16 cellular contexts compared by ENCODE assay signal in genomic region chr11:15711311-15711710, GRCh38.
"Had no signal": no experiment of that assay in that cellular context is flagged by ENCODE, and none has a peak within 500 bp of the region (broad histone marks: within the 10 kb centered on the region; RNA-seq: fewer than 3 reads in every experiment).

No MANE protein-coding gene starts in this region.

- H3K27ac Mint-ChIP-seq: activated naive CD4-positive, alpha-beta T cell treated with anti-CD3 and anti-CD28 coated beads, Interleukin-2, amount 50 U/mL, for 24 hours; naive thymus-derived CD4-positive, alpha-beta T cell; progenitor cell of endocrine pancreas; stimulated activated naive B cell treated with anti-CD40 and anti-IgM and Interleukin-4, amounts not matched to agents 10 μg/mL and 1 μg/mL and 100 μg/mL, for 72 hours had no signal

- ATAC-seq: esophagus mucosa; lower lobe of right lung; naive thymus-derived CD4-positive, alpha-beta T cell; stimulated activated naive B cell treated with anti-CD40 and anti-IgM and Interleukin-4, amounts not matched to agents 10 μg/mL and 1 μg/mL and 100 μg/mL, for 72 hours had no signal

- DNase-seq: activated CD4-positive, alpha-beta T cell treated with anti-CD3 and anti-CD28 coated beads, Interleukin-2, amount 50 U/mL, for 1 hour; activated T-cell treated with anti-CD3 and anti-CD28 coated beads for 4 hours; brain microvascular endothelial cell; kidney glomerular epithelial cell; lower lobe of right lung; naive thymus-derived CD4-positive, alpha-beta T cell; occipital lobe; right lobe of liver; spleen; stimulated activated CD4-positive, alpha-beta T cell treated with anti-CD3 and anti-CD28 coated beads, Interleukin-1b, Interleukin-23, amount 100 ng/mL, for 48 hours; stimulated activated naive B cell treated with anti-CD40 and anti-IgM and Interleukin-4, amounts not matched to agents 10 μg/mL and 1 μg/mL and 100 μg/mL, for 72 hours; T-helper 2 cell; transverse colon had no signal

- H3K36me3 ChIP-seq: brain microvascular endothelial cell, lower lobe of right lung, right lobe of liver, spleen, transverse colon had no signal

- H3K4me3 ChIP-seq: lower lobe of right lung, right lobe of liver, spleen, transverse colon had no signal

- H3K36me3 Mint-ChIP-seq: activated naive CD4-positive, alpha-beta T cell treated with anti-CD3 and anti-CD28 coated beads, Interleukin-2, amount 50 U/mL, for 24 hours; naive thymus-derived CD4-positive, alpha-beta T cell; stimulated activated naive B cell treated with anti-CD40 and anti-IgM and Interleukin-4, amounts not matched to agents 10 μg/mL and 1 μg/mL and 100 μg/mL, for 72 hours had no signal

- H3K27ac ChIP-seq: brain microvascular endothelial cell, lower lobe of right lung, right lobe of liver, spleen, transverse colon had no signal

- H3K4me1 ChIP-seq: spleen had no signal

- H3K27me3 ChIP-seq: brain microvascular endothelial cell, right lobe of liver, spleen, transverse colon had no signal

- H3K9me3 Mint-ChIP-seq: activated naive CD4-positive, alpha-beta T cell treated with anti-CD3 and anti-CD28 coated beads, Interleukin-2, amount 50 U/mL, for 24 hours had no signal

- H3K9me3 ChIP-seq: lower lobe of right lung, right lobe of liver, spleen, transverse colon had no signal

- H3K4me3 Mint-ChIP-seq: activated naive CD4-positive, alpha-beta T cell treated with anti-CD3 and anti-CD28 coated beads, Interleukin-2, amount 50 U/mL, for 24 hours; naive thymus-derived CD4-positive, alpha-beta T cell; stimulated activated naive B cell treated with anti-CD40 and anti-IgM and Interleukin-4, amounts not matched to agents 10 μg/mL and 1 μg/mL and 100 μg/mL, for 72 hours had no signal

- H3K4me1 Mint-ChIP-seq: activated naive CD4-positive, alpha-beta T cell treated with anti-CD3 and anti-CD28 coated beads, Interleukin-2, amount 50 U/mL, for 24 hours; naive thymus-derived CD4-positive, alpha-beta T cell; stimulated activated naive B cell treated with anti-CD40 and anti-IgM and Interleukin-4, amounts not matched to agents 10 μg/mL and 1 μg/mL and 100 μg/mL, for 72 hours had no signal

- H3K27me3 Mint-ChIP-seq: activated naive CD4-positive, alpha-beta T cell treated with anti-CD3 and anti-CD28 coated beads, Interleukin-2, amount 50 U/mL, for 24 hours; naive thymus-derived CD4-positive, alpha-beta T cell; stimulated activated naive B cell treated with anti-CD40 and anti-IgM and Interleukin-4, amounts not matched to agents 10 μg/mL and 1 μg/mL and 100 μg/mL, for 72 hours had no signal
